In the genomic region with DNA sequence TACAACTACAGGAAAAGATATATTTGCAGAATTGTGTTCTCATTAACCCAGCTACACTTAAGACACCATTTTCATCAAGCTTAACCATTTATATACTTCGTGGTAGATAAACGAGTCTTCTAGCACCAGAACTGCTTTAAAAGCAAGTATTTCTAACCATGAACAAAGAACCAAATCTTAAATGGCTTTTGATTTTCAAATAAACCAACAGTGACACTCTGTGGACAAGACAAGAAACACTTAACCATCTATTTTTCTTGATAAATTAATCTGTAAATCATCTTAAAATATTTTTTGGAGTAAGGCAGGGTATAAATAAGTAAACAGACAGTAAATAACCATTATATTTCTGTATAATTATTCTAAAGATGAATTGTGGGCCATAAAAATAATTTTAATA, we compare ENCODE assay signal across 11 cellular contexts. TPM values are rescaled to one million over a fixed set of nuclear protein-coding genes. Genes with fewer than 3 reads are reported as not detected.
DNase-seq lines count a peak whose midpoint lies in the region; ATAC-seq and TF ChIP-seq lines count a peak whose summit lies in the region.
"Had no signal": no experiment of that assay in that cellular context is flagged by ENCODE, and none has a peak within 500 bp of the region (broad histone marks: within the 10 kb centered on the region; RNA-seq: fewer than 3 reads in every experiment).

No MANE protein-coding gene starts in this region.

- no peaks in the 10 kb centered on the region for H3K9me3 ChIP-seq in body of pancreas
- H3K9me3 ChIP-seq: breast epithelium, vagina had no signal

- DNase-seq in EL, result peak; percentile 0
- peak; percentile 1 for DNase-seq in NCI-H1105 (lab: John Stamatoyannopoulos, UW)
- DNase-seq in body of pancreas, result no peak
- DNase-seq in RWPE1 (ENCODE audit: low spot score), result no peak
- DNase-seq in activated T-cell treated with anti-CD3 and anti-CD28 coated beads, Interleukin-2, amount 50 U/mL, for 1 hour, result no peak
- no peak for DNase-seq in stimulated activated naive CD8-positive, alpha-beta T cell treated with anti-CD3 and anti-CD28 coated beads, Interleukin-15, Interleukin-2, amounts not matched to agents 100 U/mL and 50 U/mL, for 24 hours
- DNase-seq: NCI-H2081 treated with DMSO at 0.1 percent for 48 hours had no signal

- no peaks in the 10 kb centered on the region for H3K27me3 ChIP-seq in body of pancreas
- H3K27me3 ChIP-seq: vagina had no signal

- H3K36me3 Mint-ChIP-seq in nephron (ENCODE audit: low read depth), result no peaks in the 10 kb centered on the region

- no peak for TF ChIP-seq POLR2A in body of pancreas (IDR thresholded peaks at IDR 0.05)

- no peaks in the 10 kb centered on the region for H3K4me1 ChIP-seq in body of pancreas
- H3K4me1 ChIP-seq: breast epithelium, vagina had no signal

- H3K27ac ChIP-seq in body of pancreas, result no peak overlapping the region
- no peak overlapping the region for H3K27ac ChIP-seq in RWPE1
- H3K27ac ChIP-seq: breast epithelium, vagina had no signal

- POLR2A ChIA-PET in RWPE1 (lab: Yijun Ruan, JAX; ENCODE audit: low non-redundant PET), result no interaction called here

- no peaks in the 10 kb centered on the region for H3K27me3 Mint-ChIP-seq in nephron (ENCODE audit: low read depth)

- ATAC-seq in body of pancreas, result no peak
- no peak for ATAC-seq in HG03175 (IDR thresholded peaks at IDR 0.05; ENCODE audit: unreplicated experiment)
- ATAC-seq in stimulated activated naive CD8-positive, alpha-beta T cell treated with anti-CD3 and anti-CD28 coated beads, Interleukin-15, Interleukin-2, amounts not matched to agents 100 U/mL and 50 U/mL, for 24 hours, result no peak

- no peaks in the 10 kb centered on the region for H3K4me1 Mint-ChIP-seq in nephron

- TF ChIP-seq CTCF in body of pancreas (IDR thresholded peaks at IDR 0.05) (peak in 4 of 7 experiments; percentile 18 to 28 (median 24)), nephron (IDR thresholded peaks at IDR 0.05; ENCODE audit: unreplicated experiment in 3 of 3) (peak; percentile 29 to 50 (median 39)), RWPE1 (conservative IDR thresholded peaks at IDR 0.05; ENCODE audit: low read depth) (no peak)

- H3K9me3 Mint-ChIP-seq in nephron, result peaks cover 4% of the 10 kb centered on the region

- H3K36me3 ChIP-seq in body of pancreas (replicated peaks in 1 of 2; ENCODE audit: insufficient read depth in 1 of 2, low read depth in 2 of 2), result no peaks in the 10 kb centered on the region
- H3K36me3 ChIP-seq: breast epithelium, vagina had no signal

- CTCF ChIA-PET in RWPE1 (lab: Yijun Ruan, JAX), result interaction anchor here (0.7 kb wide), 1 partner anchor 433 kb away, joined by 3 read pairs; no protein-coding TSS in a partner anchor

- H3K4me3 ChIP-seq in body of pancreas, result no peak overlapping the region
- H3K4me3 ChIP-seq: breast epithelium, vagina had no signal

- no peak overlapping the region for H3K27ac Mint-ChIP-seq in nephron

- no peak overlapping the region for H3K4me3 Mint-ChIP-seq in nephron

- intact Hi-C loops in body of pancreas (cut with DNase I), result no loop called here

- 6 to 11% methylated on average over 2 of the region's 2 CpGs for WGBS in body of pancreas, 2 donors

RNA-seq across cellular contexts. Expression of gene BEND2, which starts 10.2 kb away (rescaled TPM):
- under 1 TPM in 1 of 2 donors, not detected in 1; under 0.01 TPM for total RNA-seq in body of pancreas
- total RNA-seq: breast epithelium, vagina had no signal

Comparison
In these comparisons a context has a peak if more than half of its experiments do, and no peak if none do; other contexts are left out.
1. DNase-seq: peak in EL (single experiment) and NCI-H1105 (single experiment); none in body of pancreas (0 of 4), RWPE1 (single experiment), activated T-cell treated with anti-CD3 and anti-CD28 coated beads, Interleukin-2, amount 50 U/mL, for 1 hour (single experiment) and stimulated activated naive CD8-positive, alpha-beta T cell treated with anti-CD3 and anti-CD28 coated beads, Interleukin-15, Interleukin-2, amounts not matched to agents 100 U/mL and 50 U/mL, for 24 hours (single experiment).